25 cellular contexts compared by ENCODE assay signal in genomic region chr3:69474186-69474585, GRCh38.
"Had no signal": no experiment of that assay in that cellular context is flagged by ENCODE, and none has a peak within 500 bp of the region (broad histone marks: within the 10 kb centered on the region; RNA-seq: fewer than 3 reads in every experiment).

No MANE protein-coding gene starts in this region.

- H3K9me3 ChIP-seq: colonic mucosa, heart right ventricle, lower lobe of right lung, ovary, suprapubic skin, thyroid gland, upper lobe of left lung had no signal

- H3K27me3 ChIP-seq: colonic mucosa, dorsolateral prefrontal cortex, heart right ventricle, neural progenitor cell, ovary, suprapubic skin, thyroid gland, upper lobe of left lung had no signal

- H3K36me3 Mint-ChIP-seq: natural killer cell treated with Interleukin-12 subunit alpha and Interleukin-12 subunit beta and Interleukin-15 and Interleukin-18, amount 100 ng/mL, for 72 hours; neural progenitor cell; stimulated activated effector memory CD8-positive, alpha-beta T cell treated with anti-CD3 and anti-CD28 coated beads, Interleukin-12 subunit alpha, Interleukin-12 subunit beta, amount 100 ng/mL, for 72 hours had no signal

- H3K4me1 Mint-ChIP-seq: stimulated activated effector memory CD8-positive, alpha-beta T cell treated with anti-CD3 and anti-CD28 coated beads, Interleukin-12 subunit alpha, Interleukin-12 subunit beta, amount 100 ng/mL, for 72 hours had no signal

- H3K4me3 ChIP-seq: colonic mucosa, dorsolateral prefrontal cortex, heart right ventricle, lower lobe of right lung, neural progenitor cell, ovary, suprapubic skin, thyroid gland, upper lobe of left lung had no signal

- H3K27ac ChIP-seq: colonic mucosa, dorsolateral prefrontal cortex, heart right ventricle, lower lobe of right lung, neural progenitor cell, ovary, suprapubic skin, upper lobe of left lung had no signal

- H3K4me2 ChIP-seq: neural progenitor cell had no signal

- H3K9ac ChIP-seq: neural progenitor cell had no signal

- FAIRE-seq: frontal cortex, islet of Langerhans had no signal

- H3K27me3 Mint-ChIP-seq: progenitor cell of endocrine pancreas had no signal

- H3K9me3 Mint-ChIP-seq: natural killer cell treated with Interleukin-12 subunit alpha and Interleukin-12 subunit beta and Interleukin-15 and Interleukin-18, amount 100 ng/mL, for 72 hours; neural progenitor cell; stimulated activated effector memory CD8-positive, alpha-beta T cell treated with anti-CD3 and anti-CD28 coated beads, Interleukin-12 subunit alpha, Interleukin-12 subunit beta, amount 100 ng/mL, for 72 hours had no signal

- H3K4me3 Mint-ChIP-seq: natural killer cell treated with Interleukin-12 subunit alpha and Interleukin-12 subunit beta and Interleukin-15 and Interleukin-18, amount 100 ng/mL, for 72 hours; neural progenitor cell; stimulated activated effector memory CD8-positive, alpha-beta T cell treated with anti-CD3 and anti-CD28 coated beads, Interleukin-12 subunit alpha, Interleukin-12 subunit beta, amount 100 ng/mL, for 72 hours had no signal

- ATAC-seq: esophagus mucosa; lower lobe of right lung; natural killer cell treated with Interleukin-12 subunit alpha and Interleukin-12 subunit beta and Interleukin-15 and Interleukin-18, amount 100 ng/mL, for 72 hours; right cardiac atrium; stimulated activated effector memory CD8-positive, alpha-beta T cell treated with anti-CD3 and anti-CD28 coated beads, Interleukin-12 subunit alpha, Interleukin-12 subunit beta, amount 100 ng/mL, for 72 hours; stimulated activated naive CD8-positive, alpha-beta T cell treated with anti-CD3 and anti-CD28 coated beads, Interleukin-15, Interleukin-2, amounts not matched to agents 100 U/mL and 50 U/mL, for 24 hours had no signal

- H3K4me1 ChIP-seq: colonic mucosa, lower lobe of right lung, suprapubic skin had no signal

- H3K36me3 ChIP-seq: colonic mucosa, heart right ventricle, lower lobe of right lung, neural progenitor cell, ovary, suprapubic skin, thyroid gland, upper lobe of left lung had no signal

- H3K27ac Mint-ChIP-seq: natural killer cell treated with Interleukin-12 subunit alpha and Interleukin-12 subunit beta and Interleukin-15 and Interleukin-18, amount 100 ng/mL, for 72 hours; neural progenitor cell; progenitor cell of endocrine pancreas; stimulated activated effector memory CD8-positive, alpha-beta T cell treated with anti-CD3 and anti-CD28 coated beads, Interleukin-12 subunit alpha, Interleukin-12 subunit beta, amount 100 ng/mL, for 72 hours had no signal

- H2AFZ ChIP-seq: neural progenitor cell had no signal

- DNase-seq: colonic mucosa; dorsolateral prefrontal cortex; effector CD8-positive, alpha-beta T cell; heart right ventricle; hypothalamus; kidney glomerular epithelial cell; lower lobe of right lung; mesenchymal stem cell; midbrain; nucleus accumbens; ovary; right cardiac atrium; stimulated activated CD4-positive, alpha-beta T cell treated with anti-CD3 and anti-CD28 coated beads, Interleukin-4, amount 100 ng/mL, for 1 hour; stimulated activated CD8-positive, alpha-beta memory T cell treated with anti-CD3 and anti-CD28 coated beads, Interleukin-4, amount 100 ng/mL, for 48 hours; stimulated activated naive CD8-positive, alpha-beta T cell treated with anti-CD3 and anti-CD28 coated beads, Interleukin-15, Interleukin-2, amounts not matched to agents 100 U/mL and 50 U/mL, for 24 hours; thyroid gland; upper lobe of left lung had no signal
